Comparison of ENCODE assay signal across 1 cellular context in the genomic region with DNA sequence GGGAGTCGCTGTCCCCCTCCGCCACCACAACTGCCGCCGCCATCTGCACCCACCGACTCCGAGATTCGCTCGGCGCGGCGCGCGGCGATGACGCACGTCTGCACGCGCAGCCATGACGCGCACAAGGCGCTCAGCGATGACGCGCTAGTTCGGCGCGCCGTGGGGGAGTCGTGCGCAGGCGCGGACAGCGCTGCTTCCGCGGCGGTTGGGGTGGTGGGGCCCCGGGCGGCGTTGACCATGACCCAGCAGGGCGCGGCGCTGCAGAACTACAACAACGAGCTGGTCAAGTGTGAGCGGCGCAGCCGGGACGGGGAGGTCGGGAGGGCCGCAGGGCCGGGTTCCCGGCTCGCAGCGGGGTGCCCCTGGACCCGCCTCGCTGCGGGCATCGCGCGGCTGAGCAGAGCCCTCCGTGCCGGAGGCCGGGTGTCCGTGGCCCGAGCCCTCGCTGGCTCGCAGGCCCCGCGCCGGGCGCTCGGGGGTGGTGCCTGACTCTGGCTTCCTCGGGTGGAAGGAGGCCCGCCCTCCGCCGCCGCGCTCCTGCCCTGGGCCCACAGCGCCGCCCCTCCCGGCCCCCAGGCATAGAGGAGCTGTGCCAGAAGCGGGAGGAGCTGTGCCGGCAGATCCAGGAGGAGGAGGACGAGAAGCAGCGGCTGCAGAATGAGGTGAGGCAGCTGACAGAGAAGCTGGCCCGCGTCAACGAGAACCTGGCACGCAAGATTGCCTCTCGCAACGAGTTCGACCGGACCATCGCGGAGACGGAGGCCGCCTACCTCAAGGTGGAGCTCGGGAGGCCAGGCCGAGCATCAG.
A peak's percentile ranks its signal among the peaks of the same experiment; 100 is the strongest.
TF ChIP-seq lines count a peak whose summit lies in the region.

A gene with protein sequence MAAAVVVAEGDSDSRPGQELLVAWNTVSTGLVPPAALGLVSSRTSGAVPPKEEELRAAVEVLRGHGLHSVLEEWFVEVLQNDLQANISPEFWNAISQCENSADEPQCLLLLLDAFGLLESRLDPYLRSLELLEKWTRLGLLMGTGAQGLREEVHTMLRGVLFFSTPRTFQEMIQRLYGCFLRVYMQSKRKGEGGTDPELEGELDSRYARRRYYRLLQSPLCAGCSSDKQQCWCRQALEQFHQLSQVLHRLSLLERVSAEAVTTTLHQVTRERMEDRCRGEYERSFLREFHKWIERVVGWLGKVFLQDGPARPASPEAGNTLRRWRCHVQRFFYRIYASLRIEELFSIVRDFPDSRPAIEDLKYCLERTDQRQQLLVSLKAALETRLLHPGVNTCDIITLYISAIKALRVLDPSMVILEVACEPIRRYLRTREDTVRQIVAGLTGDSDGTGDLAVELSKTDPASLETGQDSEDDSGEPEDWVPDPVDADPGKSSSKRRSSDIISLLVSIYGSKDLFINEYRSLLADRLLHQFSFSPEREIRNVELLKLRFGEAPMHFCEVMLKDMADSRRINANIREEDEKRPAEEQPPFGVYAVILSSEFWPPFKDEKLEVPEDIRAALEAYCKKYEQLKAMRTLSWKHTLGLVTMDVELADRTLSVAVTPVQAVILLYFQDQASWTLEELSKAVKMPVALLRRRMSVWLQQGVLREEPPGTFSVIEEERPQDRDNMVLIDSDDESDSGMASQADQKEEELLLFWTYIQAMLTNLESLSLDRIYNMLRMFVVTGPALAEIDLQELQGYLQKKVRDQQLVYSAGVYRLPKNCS (minus strand): TSS at position 71 of the 807 bp plus-strand sequence. CDS start 28 bp downstream, at position 43.
Gene SSNA1 (plus strand): TSS at position 187 of the 807 bp plus-strand sequence. CDS start 51 bp downstream, at position 238.

TF ChIP-seq in GM12878, 131 proteins besides CTCF, POLR2A, EP300 and RAD21 (continued from another document):
- 0 out of 2 replicates have a peak, but pooled peaks have one; percentile 33 for TF ChIP-seq ZBTB40 (IDR thresholded peaks at IDR 0.05; ENCODE audit: borderline replicate concordance)
- TF ChIP-seq EGR1 (IDR thresholded peaks at IDR 0.05; ENCODE audit: borderline replicate concordance in 1 of 2, low read depth in 2 of 2, low read length in 2 of 2), result peak in 1 of 2 experiments; percentile 10; a peak in 1 of 3 replicates
- TF ChIP-seq CHD4 (IDR thresholded peaks at IDR 0.05), result no peak
- TF ChIP-seq, protein P1, sequence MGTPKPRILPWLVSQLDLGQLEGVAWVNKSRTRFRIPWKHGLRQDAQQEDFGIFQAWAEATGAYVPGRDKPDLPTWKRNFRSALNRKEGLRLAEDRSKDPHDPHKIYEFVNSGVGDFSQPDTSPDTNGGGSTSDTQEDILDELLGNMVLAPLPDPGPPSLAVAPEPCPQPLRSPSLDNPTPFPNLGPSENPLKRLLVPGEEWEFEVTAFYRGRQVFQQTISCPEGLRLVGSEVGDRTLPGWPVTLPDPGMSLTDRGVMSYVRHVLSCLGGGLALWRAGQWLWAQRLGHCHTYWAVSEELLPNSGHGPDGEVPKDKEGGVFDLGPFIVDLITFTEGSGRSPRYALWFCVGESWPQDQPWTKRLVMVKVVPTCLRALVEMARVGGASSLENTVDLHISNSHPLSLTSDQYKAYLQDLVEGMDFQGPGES (IDR thresholded peaks at IDR 0.05), result peak; percentile 42; the same call in 1 of the 2 replicates
- TF ChIP-seq ZNF217 (IDR thresholded peaks at IDR 0.05), result peak; percentile 71; the same call in 1 of the 2 replicates
- no peak for TF ChIP-seq SUZ12 (IDR thresholded peaks at IDR 0.05; ENCODE audit: unreplicated experiment)
- TF ChIP-seq WRNIP1 (IDR thresholded peaks at IDR 0.05; ENCODE audit: borderline replicate concordance, low read depth, low read length), result no peak
- TF ChIP-seq, protein P2, sequence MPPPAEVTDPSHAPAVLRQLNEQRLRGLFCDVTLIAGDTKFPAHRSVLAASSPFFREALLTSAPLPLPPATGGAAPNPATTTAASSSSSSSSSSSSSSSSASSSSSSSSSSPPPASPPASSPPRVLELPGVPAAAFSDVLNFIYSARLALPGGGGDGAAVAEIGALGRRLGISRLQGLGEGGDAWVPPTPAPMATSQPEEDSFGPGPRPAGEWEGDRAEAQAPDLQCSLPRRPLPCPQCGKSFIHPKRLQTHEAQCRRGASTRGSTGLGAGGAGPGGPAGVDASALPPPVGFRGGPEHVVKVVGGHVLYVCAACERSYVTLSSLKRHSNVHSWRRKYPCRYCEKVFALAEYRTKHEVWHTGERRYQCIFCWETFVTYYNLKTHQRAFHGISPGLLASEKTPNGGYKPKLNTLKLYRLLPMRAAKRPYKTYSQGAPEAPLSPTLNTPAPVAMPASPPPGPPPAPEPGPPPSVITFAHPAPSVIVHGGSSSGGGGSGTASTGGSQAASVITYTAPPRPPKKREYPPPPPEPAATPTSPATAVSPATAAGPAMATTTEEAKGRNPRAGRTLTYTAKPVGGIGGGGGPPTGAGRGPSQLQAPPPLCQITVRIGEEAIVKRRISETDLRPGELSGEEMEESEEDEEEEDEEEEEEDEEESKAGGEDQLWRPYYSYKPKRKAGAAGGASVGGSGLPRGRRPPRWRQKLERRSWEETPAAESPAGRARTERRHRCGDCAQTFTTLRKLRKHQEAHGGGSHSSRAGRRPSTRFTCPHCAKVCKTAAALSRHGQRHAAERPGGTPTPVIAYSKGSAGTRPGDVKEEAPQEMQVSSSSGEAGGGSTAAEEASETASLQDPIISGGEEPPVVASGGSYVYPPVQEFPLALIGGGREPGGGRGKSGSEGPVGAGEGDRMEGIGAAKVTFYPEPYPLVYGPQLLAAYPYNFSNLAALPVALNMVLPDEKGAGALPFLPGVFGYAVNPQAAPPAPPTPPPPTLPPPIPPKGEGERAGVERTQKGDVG (CRISPR knock-in tag; IDR thresholded peaks at IDR 0.05), result no peak
- no peak for TF ChIP-seq CBX5 (IDR thresholded peaks at IDR 0.05; ENCODE audit: low read depth)
- TF ChIP-seq NFIC (IDR thresholded peaks at IDR 0.05; ENCODE audit: low read depth, low read length), result no peak
- TF ChIP-seq, protein P3, sequence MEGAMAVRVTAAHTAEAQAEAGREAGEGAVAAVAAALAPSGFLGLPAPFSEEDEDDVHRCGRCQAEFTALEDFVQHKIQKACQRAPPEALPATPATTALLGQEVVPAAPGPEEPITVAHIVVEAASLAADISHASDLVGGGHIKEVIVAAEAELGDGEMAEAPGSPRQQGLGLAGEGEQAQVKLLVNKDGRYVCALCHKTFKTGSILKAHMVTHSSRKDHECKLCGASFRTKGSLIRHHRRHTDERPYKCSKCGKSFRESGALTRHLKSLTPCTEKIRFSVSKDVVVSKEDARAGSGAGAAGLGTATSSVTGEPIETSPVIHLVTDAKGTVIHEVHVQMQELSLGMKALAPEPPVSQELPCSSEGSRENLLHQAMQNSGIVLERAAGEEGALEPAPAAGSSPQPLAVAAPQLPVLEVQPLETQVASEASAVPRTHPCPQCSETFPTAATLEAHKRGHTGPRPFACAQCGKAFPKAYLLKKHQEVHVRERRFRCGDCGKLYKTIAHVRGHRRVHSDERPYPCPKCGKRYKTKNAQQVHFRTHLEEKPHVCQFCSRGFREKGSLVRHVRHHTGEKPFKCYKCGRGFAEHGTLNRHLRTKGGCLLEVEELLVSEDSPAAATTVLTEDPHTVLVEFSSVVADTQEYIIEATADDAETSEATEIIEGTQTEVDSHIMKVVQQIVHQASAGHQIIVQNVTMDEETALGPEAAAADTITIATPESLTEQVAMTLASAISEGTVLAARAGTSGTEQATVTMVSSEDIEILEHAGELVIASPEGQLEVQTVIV (IDR thresholded peaks at IDR 0.05; ENCODE audit: borderline replicate concordance, partially characterized antibody), result peak; percentile 35
- TF ChIP-seq, protein P4, sequence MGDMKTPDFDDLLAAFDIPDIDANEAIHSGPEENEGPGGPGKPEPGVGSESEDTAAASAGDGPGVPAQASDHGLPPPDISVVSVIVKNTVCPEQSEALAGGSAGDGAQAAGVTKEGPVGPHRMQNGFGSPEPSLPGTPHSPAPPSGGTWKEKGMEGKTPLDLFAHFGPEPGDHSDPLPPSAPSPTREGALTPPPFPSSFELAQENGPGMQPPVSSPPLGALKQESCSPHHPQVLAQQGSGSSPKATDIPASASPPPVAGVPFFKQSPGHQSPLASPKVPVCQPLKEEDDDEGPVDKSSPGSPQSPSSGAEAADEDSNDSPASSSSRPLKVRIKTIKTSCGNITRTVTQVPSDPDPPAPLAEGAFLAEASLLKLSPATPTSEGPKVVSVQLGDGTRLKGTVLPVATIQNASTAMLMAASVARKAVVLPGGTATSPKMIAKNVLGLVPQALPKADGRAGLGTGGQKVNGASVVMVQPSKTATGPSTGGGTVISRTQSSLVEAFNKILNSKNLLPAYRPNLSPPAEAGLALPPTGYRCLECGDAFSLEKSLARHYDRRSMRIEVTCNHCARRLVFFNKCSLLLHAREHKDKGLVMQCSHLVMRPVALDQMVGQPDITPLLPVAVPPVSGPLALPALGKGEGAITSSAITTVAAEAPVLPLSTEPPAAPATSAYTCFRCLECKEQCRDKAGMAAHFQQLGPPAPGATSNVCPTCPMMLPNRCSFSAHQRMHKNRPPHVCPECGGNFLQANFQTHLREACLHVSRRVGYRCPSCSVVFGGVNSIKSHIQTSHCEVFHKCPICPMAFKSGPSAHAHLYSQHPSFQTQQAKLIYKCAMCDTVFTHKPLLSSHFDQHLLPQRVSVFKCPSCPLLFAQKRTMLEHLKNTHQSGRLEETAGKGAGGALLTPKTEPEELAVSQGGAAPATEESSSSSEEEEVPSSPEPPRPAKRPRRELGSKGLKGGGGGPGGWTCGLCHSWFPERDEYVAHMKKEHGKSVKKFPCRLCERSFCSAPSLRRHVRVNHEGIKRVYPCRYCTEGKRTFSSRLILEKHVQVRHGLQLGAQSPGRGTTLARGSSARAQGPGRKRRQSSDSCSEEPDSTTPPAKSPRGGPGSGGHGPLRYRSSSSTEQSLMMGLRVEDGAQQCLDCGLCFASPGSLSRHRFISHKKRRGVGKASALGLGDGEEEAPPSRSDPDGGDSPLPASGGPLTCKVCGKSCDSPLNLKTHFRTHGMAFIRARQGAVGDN (IDR thresholded peaks at IDR 0.05), result peak; percentile 85
- peak; percentile 81; the same call in 1 of the 2 replicates for TF ChIP-seq RB1 (IDR thresholded peaks at IDR 0.05; ENCODE audit: borderline replicate concordance)
